In genomic region chr2:130797493-130798435, GRCh38 we compare ENCODE assay signal across 1 cellular context.
TF ChIP-seq lines count a peak whose summit lies in the region.

No MANE protein-coding gene starts in this region.

TF ChIP-seq in H1, 55 proteins besides CTCF, POLR2A, EP300 and RAD21 (continued from another document):
- no peak for TF ChIP-seq CHD7 (IDR thresholded peaks at IDR 0.05; ENCODE audit: insufficient replicate concordance, low read length)
- TF ChIP-seq HDAC2 (IDR thresholded peaks at IDR 0.05; ENCODE audit: borderline replicate concordance in 1 of 2, low read depth in 2 of 2, low read length in 2 of 2), result 0 out of 4 replicates have a peak, but pooled peaks of 1 of the 2 experiments have one; percentile 48
- TF ChIP-seq EGR1 (IDR thresholded peaks at IDR 0.05; ENCODE audit: borderline replicate concordance, low read depth, low read length), result 0 out of 2 replicates have a peak, but pooled peaks have one; percentile 13
- no peak for TF ChIP-seq BCL11A (IDR thresholded peaks at IDR 0.05; ENCODE audit: low read depth in 2 of 2, low read length in 2 of 2)
- TF ChIP-seq TAF7 (optimal IDR thresholded peaks at IDR 0.05; ENCODE audit: borderline replicate concordance, low read depth, low read length), result peak; percentile 48
- no peak for TF ChIP-seq KDM1A (IDR thresholded peaks at IDR 0.05; ENCODE audit: borderline replicate concordance, low read length)
- TF ChIP-seq, protein P1, sequence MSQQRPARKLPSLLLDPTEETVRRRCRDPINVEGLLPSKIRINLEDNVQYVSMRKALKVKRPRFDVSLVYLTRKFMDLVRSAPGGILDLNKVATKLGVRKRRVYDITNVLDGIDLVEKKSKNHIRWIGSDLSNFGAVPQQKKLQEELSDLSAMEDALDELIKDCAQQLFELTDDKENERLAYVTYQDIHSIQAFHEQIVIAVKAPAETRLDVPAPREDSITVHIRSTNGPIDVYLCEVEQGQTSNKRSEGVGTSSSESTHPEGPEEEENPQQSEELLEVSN (IDR thresholded peaks at IDR 0.05), result peak; percentile 28; the same call in 1 of the 2 replicates
- TF ChIP-seq, protein P2, sequence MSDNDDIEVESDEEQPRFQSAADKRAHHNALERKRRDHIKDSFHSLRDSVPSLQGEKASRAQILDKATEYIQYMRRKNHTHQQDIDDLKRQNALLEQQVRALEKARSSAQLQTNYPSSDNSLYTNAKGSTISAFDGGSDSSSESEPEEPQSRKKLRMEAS (IDR thresholded peaks at IDR 0.05), result peak; percentile 76
- TF ChIP-seq SIX5 (IDR thresholded peaks at IDR 0.05; ENCODE audit: low read depth, low read length), result no peak
- no peak for TF ChIP-seq RBBP5 (IDR thresholded peaks at IDR 0.05; ENCODE audit: borderline replicate concordance, low read depth, low read length)
- TF ChIP-seq JUN (IDR thresholded peaks at IDR 0.05; ENCODE audit: low read depth, low read length), result no peak
- 0 out of 2 replicates have a peak, but pooled peaks have one; percentile 20 for TF ChIP-seq BACH1 (IDR thresholded peaks at IDR 0.05; ENCODE audit: low read length)
- TF ChIP-seq CBX5 (IDR thresholded peaks at IDR 0.05; ENCODE audit: low read depth, low read length), result no peak
- TF ChIP-seq KDM4A (IDR thresholded peaks at IDR 0.05; ENCODE audit: low read depth, low read length, severe bottlenecking), result peak; percentile 99
- TF ChIP-seq CTBP2 (IDR thresholded peaks at IDR 0.05; ENCODE audit: borderline replicate concordance, insufficient read depth, insufficient read length, low read length), result peak; percentile 26
- no peak for TF ChIP-seq NRF1 (IDR thresholded peaks at IDR 0.05; ENCODE audit: low read depth, low read length)
- TF ChIP-seq ASH2L (IDR thresholded peaks at IDR 0.05; ENCODE audit: low read length), result peak; percentile 76
- TF ChIP-seq HDAC6 (IDR thresholded peaks at IDR 0.05; ENCODE audit: low read depth, low read length), result no peak
- TF ChIP-seq KDM5A (IDR thresholded peaks at IDR 0.05; ENCODE audit: low read length), result peak; percentile 50; the same call in 1 of the 2 replicates
- TF ChIP-seq PHF8 (conservative IDR thresholded peaks at IDR 0.05; ENCODE audit: low read depth, low read length), result 0 out of 2 replicates have a peak, but pooled peaks have one; percentile 41
- no peak for TF ChIP-seq POLR2AphosphoS5 (IDR thresholded peaks at IDR 0.05; ENCODE audit: low read depth, low read length)
- peak; percentile 15; the same call in 1 of the 2 replicates for TF ChIP-seq TBP (IDR thresholded peaks at IDR 0.05; ENCODE audit: low read depth, low read length)
TF ChIP-seq in H1: peak in this region for 14.
